ENCODE assay signal across 17 cellular contexts in the genomic region with DNA sequence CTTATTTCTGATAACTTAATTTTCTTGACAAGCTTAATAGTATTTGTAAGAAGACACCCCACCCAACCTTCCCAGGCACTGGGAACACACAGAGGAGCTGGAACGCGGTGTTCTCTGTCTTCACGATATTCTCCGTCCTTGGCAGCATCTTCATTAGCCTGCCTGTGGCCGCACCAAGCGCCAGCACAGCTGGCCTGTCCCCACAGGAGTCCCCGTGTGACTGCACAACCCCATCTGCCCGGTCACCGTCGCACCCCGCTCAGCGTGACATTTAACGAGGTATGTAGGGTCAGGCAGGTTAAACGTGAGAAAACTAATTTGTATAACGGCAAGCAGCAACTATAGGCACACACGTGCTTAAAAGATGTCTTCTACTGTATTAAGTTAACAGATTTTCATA.
"Had no signal": no experiment of that assay in that cellular context is flagged by ENCODE, and none has a peak within 500 bp of the region (broad histone marks: within the 10 kb centered on the region; RNA-seq: fewer than 3 reads in every experiment).

No MANE protein-coding gene starts in this region.

- H3K9me3 Mint-ChIP-seq: activated B cell treated with CpG ODN at 0.5 μM for 24 hours; activated CD8-positive, alpha-beta T cell treated with anti-CD3 and anti-CD28 coated beads for 36 hours; activated naive CD8-positive, alpha-beta T cell treated with anti-CD3 and anti-CD28 coated beads for 36 hours; dendritic cell treated with granulocyte-macrophage colony-stimulating factor and Interleukin-4, amounts not matched to agents 40 ng/mL and 50 ng/mL, for 4 days; effector memory CD8-positive, alpha-beta T cell; immature natural killer cell had no signal

- H3K4me1 Mint-ChIP-seq: activated B cell treated with CpG ODN at 0.5 μM for 24 hours; activated naive CD8-positive, alpha-beta T cell treated with anti-CD3 and anti-CD28 coated beads for 36 hours had no signal

- H3K4me3 Mint-ChIP-seq: activated B cell treated with CpG ODN at 0.5 μM for 24 hours; activated CD8-positive, alpha-beta T cell treated with anti-CD3 and anti-CD28 coated beads for 36 hours; activated naive CD8-positive, alpha-beta T cell treated with anti-CD3 and anti-CD28 coated beads for 36 hours; dendritic cell treated with granulocyte-macrophage colony-stimulating factor and Interleukin-4, amounts not matched to agents 40 ng/mL and 50 ng/mL, for 4 days; effector memory CD8-positive, alpha-beta T cell; immature natural killer cell; naive B cell had no signal

- H3K4me1 ChIP-seq: heart left ventricle, stomach, vagina had no signal

- H3K27ac ChIP-seq: epithelial cell of prostate, heart left ventricle, stomach, vagina had no signal

- H3K4me3 ChIP-seq: heart left ventricle, stomach, vagina had no signal

- H3K9me3 ChIP-seq: heart left ventricle, stomach, vagina had no signal

- H3K27ac Mint-ChIP-seq: activated B cell treated with CpG ODN at 0.5 μM for 24 hours; activated CD8-positive, alpha-beta T cell treated with anti-CD3 and anti-CD28 coated beads for 36 hours; activated naive CD8-positive, alpha-beta T cell treated with anti-CD3 and anti-CD28 coated beads for 36 hours; dendritic cell treated with granulocyte-macrophage colony-stimulating factor and Interleukin-4, amounts not matched to agents 40 ng/mL and 50 ng/mL, for 4 days had no signal

- H3K36me3 ChIP-seq: heart left ventricle, stomach, vagina had no signal

- H3K27me3 ChIP-seq: vagina had no signal

- H3K27me3 Mint-ChIP-seq: activated B cell treated with CpG ODN at 0.5 μM for 24 hours; activated CD8-positive, alpha-beta T cell treated with anti-CD3 and anti-CD28 coated beads for 36 hours; activated naive CD8-positive, alpha-beta T cell treated with anti-CD3 and anti-CD28 coated beads for 36 hours; dendritic cell treated with granulocyte-macrophage colony-stimulating factor and Interleukin-4, amounts not matched to agents 40 ng/mL and 50 ng/mL, for 4 days; effector memory CD8-positive, alpha-beta T cell; naive B cell had no signal

- DNase-seq: activated B cell treated with CpG ODN at 0.5 μM for 24 hours; activated CD4-positive, alpha-beta T cell treated with anti-CD3 and anti-CD28 coated beads for 48 hours; activated CD8-positive, alpha-beta T cell treated with anti-CD3 and anti-CD28 coated beads for 36 hours; activated naive CD8-positive, alpha-beta T cell treated with anti-CD3 and anti-CD28 coated beads for 36 hours; activated T-cell treated with anti-CD3 and anti-CD28 coated beads, Interleukin-2, amount 50 U/mL, for 48 hours; anterior cingulate cortex; cerebellar nuclear complex; effector memory CD8-positive, alpha-beta T cell; immature natural killer cell; naive B cell; nucleus accumbens; stomach; T-helper 2 cell had no signal

- H3K36me3 Mint-ChIP-seq: activated naive CD8-positive, alpha-beta T cell treated with anti-CD3 and anti-CD28 coated beads for 36 hours; immature natural killer cell; naive B cell had no signal
